24 cellular contexts compared by ENCODE assay signal in genomic region chr2:2572393-2573204, GRCh38.
"Had no signal": no experiment of that assay in that cellular context is flagged by ENCODE, and none has a peak within 500 bp of the region (broad histone marks: within the 10 kb centered on the region; RNA-seq: fewer than 3 reads in every experiment).

No MANE protein-coding gene starts in this region.

- DNase-seq: activated CD4-positive, CD25-positive, alpha-beta regulatory T cell; activated gamma-delta T cell; activated naive CD4-positive, alpha-beta T cell treated with anti-CD3 and anti-CD28 coated beads, Interleukin-2, amount 50 U/mL, for 16 hours; amygdala; caudate nucleus; effector CD4-positive, alpha-beta T cell; kidney glomerular epithelial cell; lower lobe of right lung; mesenchymal stem cell; ovary; stimulated activated CD4-positive, alpha-beta T cell treated with anti-CD3 and anti-CD28 coated beads, Interleukin-15, amount 100 ng/mL, for 24 hours; stimulated activated naive B cell treated with anti-CD40 and anti-IgM and Interleukin-4, amounts not matched to agents 10 μg/mL and 1 μg/mL and 100 μg/mL, for 72 hours; stomach; thyroid gland; upper lobe of right lung had no signal

- H3K27ac ChIP-seq: epithelial cell of prostate, lower lobe of right lung, ovary, psoas muscle, stomach, thyroid gland, upper lobe of right lung had no signal

- H3K4me3 ChIP-seq: lower lobe of right lung, ovary, psoas muscle, smooth muscle cell, stomach, thyroid gland, upper lobe of right lung had no signal

- H3K36me3 ChIP-seq: lower lobe of right lung, ovary, stomach, thyroid gland, upper lobe of right lung had no signal

- H3K9me3 Mint-ChIP-seq: dendritic cell treated with granulocyte-macrophage colony-stimulating factor and Interleukin-4, amounts not matched to agents 40 ng/mL and 50 ng/mL, for 4 days; natural killer cell treated with Interleukin-12 subunit alpha and Interleukin-12 subunit beta and Interleukin-15 and Interleukin-18, amount 100 ng/mL, for 72 hours; T-helper 2 cell treated with Interferon-gamma antibody and Interleukin-4, amounts not matched to agents 5 μg/mL and 100 μg/mL, for 36 hours had no signal

- H3K4me2 ChIP-seq: smooth muscle cell had no signal

- H3K27ac Mint-ChIP-seq: activated CD4-positive, alpha-beta T cell treated with anti-CD3 and anti-CD28 coated beads for 36 hours; activated CD8-positive, alpha-beta T cell treated with anti-CD3 and anti-CD28 coated beads, Interleukin-2, amount 10 ng/mL, durations not matched to agents 7 days and 5 days; dendritic cell treated with granulocyte-macrophage colony-stimulating factor and Interleukin-4, amounts not matched to agents 40 ng/mL and 50 ng/mL, for 4 days; natural killer cell treated with Interleukin-12 subunit alpha and Interleukin-12 subunit beta and Interleukin-15 and Interleukin-18, amount 100 ng/mL, for 72 hours; stimulated activated naive B cell treated with anti-CD40 and anti-IgM and Interleukin-4, amounts not matched to agents 10 μg/mL and 1 μg/mL and 100 μg/mL, for 72 hours; T-helper 2 cell treated with Interferon-gamma antibody and Interleukin-4, amounts not matched to agents 5 μg/mL and 100 μg/mL, for 36 hours had no signal

- H3K27me3 ChIP-seq: ovary, stomach, thyroid gland, upper lobe of right lung had no signal

- H3K27me3 Mint-ChIP-seq: activated CD4-positive, alpha-beta T cell treated with anti-CD3 and anti-CD28 coated beads for 36 hours; dendritic cell treated with granulocyte-macrophage colony-stimulating factor and Interleukin-4, amounts not matched to agents 40 ng/mL and 50 ng/mL, for 4 days; natural killer cell treated with Interleukin-12 subunit alpha and Interleukin-12 subunit beta and Interleukin-15 and Interleukin-18, amount 100 ng/mL, for 72 hours had no signal

- H3K4me3 Mint-ChIP-seq: activated CD4-positive, alpha-beta T cell treated with anti-CD3 and anti-CD28 coated beads for 36 hours; activated CD8-positive, alpha-beta T cell treated with anti-CD3 and anti-CD28 coated beads, Interleukin-2, amount 10 ng/mL, durations not matched to agents 7 days and 5 days; dendritic cell treated with granulocyte-macrophage colony-stimulating factor and Interleukin-4, amounts not matched to agents 40 ng/mL and 50 ng/mL, for 4 days; natural killer cell treated with Interleukin-12 subunit alpha and Interleukin-12 subunit beta and Interleukin-15 and Interleukin-18, amount 100 ng/mL, for 72 hours; stimulated activated naive B cell treated with anti-CD40 and anti-IgM and Interleukin-4, amounts not matched to agents 10 μg/mL and 1 μg/mL and 100 μg/mL, for 72 hours; T-helper 2 cell treated with Interferon-gamma antibody and Interleukin-4, amounts not matched to agents 5 μg/mL and 100 μg/mL, for 36 hours had no signal

- H3K36me3 Mint-ChIP-seq: natural killer cell treated with Interleukin-12 subunit alpha and Interleukin-12 subunit beta and Interleukin-15 and Interleukin-18, amount 100 ng/mL, for 72 hours; stimulated activated naive B cell treated with anti-CD40 and anti-IgM and Interleukin-4, amounts not matched to agents 10 μg/mL and 1 μg/mL and 100 μg/mL, for 72 hours had no signal

- ATAC-seq: left lobe of liver; lower lobe of right lung; natural killer cell treated with Interleukin-12 subunit alpha and Interleukin-12 subunit beta and Interleukin-15 and Interleukin-18, amount 100 ng/mL, for 72 hours; psoas muscle; upper lobe of right lung had no signal

- H3K9me3 ChIP-seq: lower lobe of right lung, ovary, psoas muscle, stomach, thyroid gland, upper lobe of right lung had no signal

- H3K4me1 Mint-ChIP-seq: activated CD4-positive, alpha-beta T cell treated with anti-CD3 and anti-CD28 coated beads for 36 hours; stimulated activated naive B cell treated with anti-CD40 and anti-IgM and Interleukin-4, amounts not matched to agents 10 μg/mL and 1 μg/mL and 100 μg/mL, for 72 hours had no signal

- H3K4me1 ChIP-seq: lower lobe of right lung, thyroid gland, upper lobe of right lung had no signal
